In the genomic region with DNA sequence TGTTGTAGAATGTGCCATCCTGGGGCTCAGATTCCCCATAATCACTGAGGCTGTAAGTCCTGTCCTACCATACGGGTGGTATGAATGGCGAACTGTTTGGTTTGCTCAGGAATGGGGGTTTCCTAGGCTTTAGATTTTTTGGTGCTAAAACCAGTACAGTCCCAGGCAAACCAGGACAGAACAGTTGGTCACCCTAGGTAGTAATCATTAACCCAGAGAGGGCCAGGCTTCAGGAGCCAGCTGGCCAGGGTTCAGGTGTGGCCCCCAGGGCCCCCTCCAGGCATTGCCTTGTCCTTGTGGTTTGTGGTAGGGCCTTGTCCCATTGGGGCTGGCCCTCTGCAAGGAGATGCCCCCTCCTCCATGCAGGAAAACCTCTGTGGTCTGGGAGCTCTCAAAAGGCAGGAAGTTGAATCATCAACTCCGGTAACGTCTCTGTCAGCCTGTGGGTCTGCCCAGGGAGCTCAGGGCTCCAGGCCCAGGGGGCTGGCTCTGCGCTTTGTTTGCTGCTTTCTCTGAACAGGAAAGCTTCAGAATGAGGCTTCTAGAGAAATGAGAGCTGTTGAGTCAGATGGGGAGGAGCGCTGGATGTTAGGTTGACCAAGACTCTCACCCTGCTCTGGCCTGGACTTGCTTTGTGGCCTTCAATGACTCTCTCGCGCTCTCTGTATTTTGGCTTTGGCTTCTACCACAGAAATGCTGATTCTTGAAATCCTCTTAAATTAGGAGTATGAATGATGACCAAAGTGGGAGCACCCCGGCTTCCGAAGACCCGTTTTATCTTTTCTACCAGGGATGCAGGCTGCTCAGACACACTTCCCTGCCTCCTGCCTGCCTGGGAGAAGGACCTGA, we compare ENCODE assay signal across 1 cellular context.
TF ChIP-seq lines count a peak whose summit lies in the region.

No MANE protein-coding gene starts in this region.

TF ChIP-seq in K562, 482 proteins besides CTCF, POLR2A, EP300 and RAD21 (continued from another document and continues in another):
- TF ChIP-seq, protein P1, sequence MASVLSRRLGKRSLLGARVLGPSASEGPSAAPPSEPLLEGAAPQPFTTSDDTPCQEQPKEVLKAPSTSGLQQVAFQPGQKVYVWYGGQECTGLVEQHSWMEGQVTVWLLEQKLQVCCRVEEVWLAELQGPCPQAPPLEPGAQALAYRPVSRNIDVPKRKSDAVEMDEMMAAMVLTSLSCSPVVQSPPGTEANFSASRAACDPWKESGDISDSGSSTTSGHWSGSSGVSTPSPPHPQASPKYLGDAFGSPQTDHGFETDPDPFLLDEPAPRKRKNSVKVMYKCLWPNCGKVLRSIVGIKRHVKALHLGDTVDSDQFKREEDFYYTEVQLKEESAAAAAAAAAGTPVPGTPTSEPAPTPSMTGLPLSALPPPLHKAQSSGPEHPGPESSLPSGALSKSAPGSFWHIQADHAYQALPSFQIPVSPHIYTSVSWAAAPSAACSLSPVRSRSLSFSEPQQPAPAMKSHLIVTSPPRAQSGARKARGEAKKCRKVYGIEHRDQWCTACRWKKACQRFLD (CRISPR knock-in tag; IDR thresholded peaks at IDR 0.05): peak; percentile 23; the same call in 1 of the 2 replicates
- 0 out of 2 replicates have a peak, but pooled peaks have one; percentile 13 for TF ChIP-seq L3MBTL2 (IDR thresholded peaks at IDR 0.05)
- 0 out of 2 replicates have a peak, but pooled peaks have one; percentile 14 for TF ChIP-seq POLR2G (IDR thresholded peaks at IDR 0.05; ENCODE audit: low read depth, low read length)
- 0 out of 2 replicates have a peak, but pooled peaks have one; percentile 42 for TF ChIP-seq KLF6 (CRISPR knock-in tag; IDR thresholded peaks at IDR 0.05; ENCODE audit: borderline replicate concordance)
- 0 out of 2 replicates have a peak, but pooled peaks have one; percentile 24 for TF ChIP-seq SPI1 (IDR thresholded peaks at IDR 0.05; ENCODE audit: borderline replicate concordance, low read depth, low read length)
- peak; percentile 17; the same call in 1 of the 2 replicates for TF ChIP-seq ZNF589 (CRISPR knock-in tag; IDR thresholded peaks at IDR 0.05; ENCODE audit: low read depth)
- TF ChIP-seq, protein P2, sequence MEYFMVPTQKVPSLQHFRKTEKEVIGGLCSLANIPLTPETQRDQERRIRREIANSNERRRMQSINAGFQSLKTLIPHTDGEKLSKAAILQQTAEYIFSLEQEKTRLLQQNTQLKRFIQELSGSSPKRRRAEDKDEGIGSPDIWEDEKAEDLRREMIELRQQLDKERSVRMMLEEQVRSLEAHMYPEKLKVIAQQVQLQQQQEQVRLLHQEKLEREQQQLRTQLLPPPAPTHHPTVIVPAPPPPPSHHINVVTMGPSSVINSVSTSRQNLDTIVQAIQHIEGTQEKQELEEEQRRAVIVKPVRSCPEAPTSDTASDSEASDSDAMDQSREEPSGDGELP (CRISPR knock-in tag; IDR thresholded peaks at IDR 0.05; ENCODE audit: borderline replicate concordance): peak; percentile 42; the same call in 1 of the 2 replicates
- TF ChIP-seq FOSL1 (tag; conservative IDR thresholded peaks at IDR 0.05): peak; percentile 80
- no peak for TF ChIP-seq TCFL5 (CRISPR knock-in tag; conservative IDR thresholded peaks at IDR 0.05)
- peak; percentile 59; the same call in 1 of the 2 replicates for TF ChIP-seq SMAD4 (CRISPR knock-in tag; conservative IDR thresholded peaks at IDR 0.05)
- no peak for TF ChIP-seq XRCC5 (IDR thresholded peaks at IDR 0.05; ENCODE audit: low read depth, low read length)
- peak; percentile 36; the same call in 1 of the 2 replicates for TF ChIP-seq C11orf30 (IDR thresholded peaks at IDR 0.05; ENCODE audit: low read depth)
- peak; percentile 13 for TF ChIP-seq ZFP36 (IDR thresholded peaks at IDR 0.05; ENCODE audit: low read depth, low read length, partially characterized antibody)
- TF ChIP-seq SRSF9 (IDR thresholded peaks at IDR 0.05; ENCODE audit: borderline replicate concordance, low read depth, low read length): no peak
- no peak for TF ChIP-seq NFIX (CRISPR knock-in tag; IDR thresholded peaks at IDR 0.05; ENCODE audit: low read depth)
- TF ChIP-seq, protein P3, sequence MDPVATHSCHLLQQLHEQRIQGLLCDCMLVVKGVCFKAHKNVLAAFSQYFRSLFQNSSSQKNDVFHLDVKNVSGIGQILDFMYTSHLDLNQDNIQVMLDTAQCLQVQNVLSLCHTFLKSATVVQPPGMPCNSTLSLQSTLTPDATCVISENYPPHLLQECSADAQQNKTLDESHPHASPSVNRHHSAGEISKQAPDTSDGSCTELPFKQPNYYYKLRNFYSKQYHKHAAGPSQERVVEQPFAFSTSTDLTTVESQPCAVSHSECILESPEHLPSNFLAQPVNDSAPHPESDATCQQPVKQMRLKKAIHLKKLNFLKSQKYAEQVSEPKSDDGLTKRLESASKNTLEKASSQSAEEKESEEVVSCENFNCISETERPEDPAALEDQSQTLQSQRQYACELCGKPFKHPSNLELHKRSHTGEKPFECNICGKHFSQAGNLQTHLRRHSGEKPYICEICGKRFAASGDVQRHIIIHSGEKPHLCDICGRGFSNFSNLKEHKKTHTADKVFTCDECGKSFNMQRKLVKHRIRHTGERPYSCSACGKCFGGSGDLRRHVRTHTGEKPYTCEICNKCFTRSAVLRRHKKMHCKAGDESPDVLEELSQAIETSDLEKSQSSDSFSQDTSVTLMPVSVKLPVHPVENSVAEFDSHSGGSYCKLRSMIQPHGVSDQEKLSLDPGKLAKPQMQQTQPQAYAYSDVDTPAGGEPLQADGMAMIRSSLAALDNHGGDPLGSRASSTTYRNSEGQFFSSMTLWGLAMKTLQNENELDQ (CRISPR knock-in tag; IDR thresholded peaks at IDR 0.05; ENCODE audit: borderline replicate concordance): no peak
- TF ChIP-seq TEAD2 (tag; IDR thresholded peaks at IDR 0.05): no peak
- TF ChIP-seq, protein P4, sequence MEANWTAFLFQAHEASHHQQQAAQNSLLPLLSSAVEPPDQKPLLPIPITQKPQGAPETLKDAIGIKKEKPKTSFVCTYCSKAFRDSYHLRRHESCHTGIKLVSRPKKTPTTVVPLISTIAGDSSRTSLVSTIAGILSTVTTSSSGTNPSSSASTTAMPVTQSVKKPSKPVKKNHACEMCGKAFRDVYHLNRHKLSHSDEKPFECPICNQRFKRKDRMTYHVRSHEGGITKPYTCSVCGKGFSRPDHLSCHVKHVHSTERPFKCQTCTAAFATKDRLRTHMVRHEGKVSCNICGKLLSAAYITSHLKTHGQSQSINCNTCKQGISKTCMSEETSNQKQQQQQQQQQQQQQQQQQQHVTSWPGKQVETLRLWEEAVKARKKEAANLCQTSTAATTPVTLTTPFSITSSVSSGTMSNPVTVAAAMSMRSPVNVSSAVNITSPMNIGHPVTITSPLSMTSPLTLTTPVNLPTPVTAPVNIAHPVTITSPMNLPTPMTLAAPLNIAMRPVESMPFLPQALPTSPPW (CRISPR knock-in tag; IDR thresholded peaks at IDR 0.05): peak; percentile 55
- 0 out of 2 replicates have a peak, but pooled peaks have one; percentile 50 for TF ChIP-seq CBFB (CRISPR knock-in tag; IDR thresholded peaks at IDR 0.05)
- TF ChIP-seq CEBPG (CRISPR knock-in tag; IDR thresholded peaks at IDR 0.05): no peak
- no peak for TF ChIP-seq CEBPG (tag; conservative IDR thresholded peaks at IDR 0.05 in 1 of 2, IDR thresholded peaks at IDR 0.05 in 1 of 2)
- TF ChIP-seq, protein P5, sequence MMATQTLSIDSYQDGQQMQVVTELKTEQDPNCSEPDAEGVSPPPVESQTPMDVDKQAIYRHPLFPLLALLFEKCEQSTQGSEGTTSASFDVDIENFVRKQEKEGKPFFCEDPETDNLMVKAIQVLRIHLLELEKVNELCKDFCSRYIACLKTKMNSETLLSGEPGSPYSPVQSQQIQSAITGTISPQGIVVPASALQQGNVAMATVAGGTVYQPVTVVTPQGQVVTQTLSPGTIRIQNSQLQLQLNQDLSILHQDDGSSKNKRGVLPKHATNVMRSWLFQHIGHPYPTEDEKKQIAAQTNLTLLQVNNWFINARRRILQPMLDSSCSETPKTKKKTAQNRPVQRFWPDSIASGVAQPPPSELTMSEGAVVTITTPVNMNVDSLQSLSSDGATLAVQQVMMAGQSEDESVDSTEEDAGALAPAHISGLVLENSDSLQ (IDR thresholded peaks at IDR 0.05): 0 out of 2 replicates have a peak, but pooled peaks have one; percentile 14
- TF ChIP-seq KDM5B (IDR thresholded peaks at IDR 0.05; ENCODE audit: insufficient replicate concordance, low read depth, low read length): peak; percentile 48
- no peak for TF ChIP-seq NCOA6 (IDR thresholded peaks at IDR 0.05)
- no peak for TF ChIP-seq HMGN3 (IDR thresholded peaks at IDR 0.05; ENCODE audit: borderline replicate concordance, extremely low read depth, insufficient read length, low read depth, low read length)
- 0 out of 2 replicates have a peak, but pooled peaks have one; percentile 25 for TF ChIP-seq SMAD3 (CRISPR knock-in tag; conservative IDR thresholded peaks at IDR 0.05)
- no peak for TF ChIP-seq KAT2B (IDR thresholded peaks at IDR 0.05; ENCODE audit: low read depth, low read length)
- TF ChIP-seq KLF10 (CRISPR knock-in tag; IDR thresholded peaks at IDR 0.05): no peak
- TF ChIP-seq ZNF354B (CRISPR knock-in tag; IDR thresholded peaks at IDR 0.05): no peak
- TF ChIP-seq ZNF316 (IDR thresholded peaks at IDR 0.05): peak; percentile 41
- TF ChIP-seq RBFOX2 (IDR thresholded peaks at IDR 0.05; ENCODE audit: low read depth, low read length): 0 out of 2 replicates have a peak, but pooled peaks have one; percentile 43
- peak; percentile 66 for TF ChIP-seq JUND (IDR thresholded peaks at IDR 0.05; ENCODE audit: borderline replicate concordance, low read depth, low read length)
- TF ChIP-seq JUND (tag; IDR thresholded peaks at IDR 0.05; ENCODE audit: borderline replicate concordance, low read depth, low read length): peak; percentile 32; the same call in 1 of the 3 replicates
- TF ChIP-seq ZBTB8A (IDR thresholded peaks at IDR 0.05; ENCODE audit: partially characterized antibody): no peak
- TF ChIP-seq, protein P6, sequence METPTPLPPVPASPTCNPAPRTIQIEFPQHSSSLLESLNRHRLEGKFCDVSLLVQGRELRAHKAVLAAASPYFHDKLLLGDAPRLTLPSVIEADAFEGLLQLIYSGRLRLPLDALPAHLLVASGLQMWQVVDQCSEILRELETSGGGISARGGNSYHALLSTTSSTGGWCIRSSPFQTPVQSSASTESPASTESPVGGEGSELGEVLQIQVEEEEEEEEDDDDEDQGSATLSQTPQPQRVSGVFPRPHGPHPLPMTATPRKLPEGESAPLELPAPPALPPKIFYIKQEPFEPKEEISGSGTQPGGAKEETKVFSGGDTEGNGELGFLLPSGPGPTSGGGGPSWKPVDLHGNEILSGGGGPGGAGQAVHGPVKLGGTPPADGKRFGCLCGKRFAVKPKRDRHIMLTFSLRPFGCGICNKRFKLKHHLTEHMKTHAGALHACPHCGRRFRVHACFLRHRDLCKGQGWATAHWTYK (CRISPR knock-in tag; IDR thresholded peaks at IDR 0.05): peak; percentile 13; the same call in 1 of the 2 replicates
- peak; percentile 71 for TF ChIP-seq ZNF263 (CRISPR knock-in tag; IDR thresholded peaks at IDR 0.05; ENCODE audit: borderline replicate concordance)
- TF ChIP-seq, protein P7, sequence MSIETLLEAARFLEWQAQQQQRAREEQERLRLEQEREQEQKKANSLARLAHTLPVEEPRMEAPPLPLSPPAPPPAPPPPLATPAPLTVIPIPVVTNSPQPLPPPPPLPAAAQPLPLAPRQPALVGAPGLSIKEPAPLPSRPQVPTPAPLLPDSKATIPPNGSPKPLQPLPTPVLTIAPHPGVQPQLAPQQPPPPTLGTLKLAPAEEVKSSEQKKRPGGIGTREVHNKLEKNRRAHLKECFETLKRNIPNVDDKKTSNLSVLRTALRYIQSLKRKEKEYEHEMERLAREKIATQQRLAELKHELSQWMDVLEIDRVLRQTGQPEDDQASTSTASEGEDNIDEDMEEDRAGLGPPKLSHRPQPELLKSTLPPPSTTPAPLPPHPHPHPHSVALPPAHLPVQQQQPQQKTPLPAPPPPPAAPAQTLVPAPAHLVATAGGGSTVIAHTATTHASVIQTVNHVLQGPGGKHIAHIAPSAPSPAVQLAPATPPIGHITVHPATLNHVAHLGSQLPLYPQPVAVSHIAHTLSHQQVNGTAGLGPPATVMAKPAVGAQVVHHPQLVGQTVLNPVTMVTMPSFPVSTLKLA (conservative IDR thresholded peaks at IDR 0.05): no peak
- TF ChIP-seq ZNF584 (CRISPR knock-in tag; IDR thresholded peaks at IDR 0.05; ENCODE audit: low read depth): peak; percentile 64; the same call in 1 of the 2 replicates
- TF ChIP-seq, protein P8, sequence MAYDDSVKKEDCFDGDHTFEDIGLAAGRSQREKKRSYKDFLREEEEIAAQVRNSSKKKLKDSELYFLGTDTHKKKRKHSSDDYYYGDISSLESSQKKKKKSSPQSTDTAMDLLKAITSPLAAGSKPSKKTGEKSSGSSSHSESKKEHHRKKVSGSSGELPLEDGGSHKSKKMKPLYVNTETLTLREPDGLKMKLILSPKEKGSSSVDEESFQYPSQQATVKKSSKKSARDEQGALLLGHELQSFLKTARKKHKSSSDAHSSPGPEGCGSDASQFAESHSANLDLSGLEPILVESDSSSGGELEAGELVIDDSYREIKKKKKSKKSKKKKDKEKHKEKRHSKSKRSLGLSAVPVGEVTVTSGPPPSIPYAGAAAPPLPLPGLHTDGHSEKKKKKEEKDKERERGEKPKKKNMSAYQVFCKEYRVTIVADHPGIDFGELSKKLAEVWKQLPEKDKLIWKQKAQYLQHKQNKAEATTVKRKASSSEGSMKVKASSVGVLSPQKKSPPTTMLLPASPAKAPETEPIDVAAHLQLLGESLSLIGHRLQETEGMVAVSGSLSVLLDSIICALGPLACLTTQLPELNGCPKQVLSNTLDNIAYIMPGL (CRISPR knock-in tag; IDR thresholded peaks at IDR 0.05): no peak
- TF ChIP-seq, protein P9, sequence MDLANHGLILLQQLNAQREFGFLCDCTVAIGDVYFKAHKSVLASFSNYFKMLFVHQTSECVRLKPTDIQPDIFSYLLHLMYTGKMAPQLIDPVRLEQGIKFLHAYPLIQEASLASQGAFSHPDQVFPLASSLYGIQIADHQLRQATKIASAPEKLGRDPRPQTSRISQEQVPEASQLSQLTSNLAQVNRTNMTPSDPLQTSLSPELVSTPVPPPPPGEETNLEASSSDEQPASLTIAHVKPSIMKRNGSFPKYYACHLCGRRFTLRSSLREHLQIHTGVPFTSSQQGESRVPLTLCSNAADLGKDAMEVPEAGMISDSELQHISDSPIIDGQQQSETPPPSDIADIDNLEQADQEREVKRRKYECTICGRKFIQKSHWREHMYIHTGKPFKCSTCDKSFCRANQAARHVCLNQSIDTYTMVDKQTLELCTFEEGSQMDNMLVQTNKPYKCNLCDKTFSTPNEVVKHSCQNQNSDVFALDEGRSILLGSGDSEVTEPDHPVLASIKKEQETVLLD (IDR thresholded peaks at IDR 0.05): no peak
- no peak for TF ChIP-seq E2F3 (CRISPR knock-in tag; IDR thresholded peaks at IDR 0.05)
- no peak for TF ChIP-seq ZNF212 (CRISPR knock-in tag; IDR thresholded peaks at IDR 0.05)
- TF ChIP-seq, protein P10, sequence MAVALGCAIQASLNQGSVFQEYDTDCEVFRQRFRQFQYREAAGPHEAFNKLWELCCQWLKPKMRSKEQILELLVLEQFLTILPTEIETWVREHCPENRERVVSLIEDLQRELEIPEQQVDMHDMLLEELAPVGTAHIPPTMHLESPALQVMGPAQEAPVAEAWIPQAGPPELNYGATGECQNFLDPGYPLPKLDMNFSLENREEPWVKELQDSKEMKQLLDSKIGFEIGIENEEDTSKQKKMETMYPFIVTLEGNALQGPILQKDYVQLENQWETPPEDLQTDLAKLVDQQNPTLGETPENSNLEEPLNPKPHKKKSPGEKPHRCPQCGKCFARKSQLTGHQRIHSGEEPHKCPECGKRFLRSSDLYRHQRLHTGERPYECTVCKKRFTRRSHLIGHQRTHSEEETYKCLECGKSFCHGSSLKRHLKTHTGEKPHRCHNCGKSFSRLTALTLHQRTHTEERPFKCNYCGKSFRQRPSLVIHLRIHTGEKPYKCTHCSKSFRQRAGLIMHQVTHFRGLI (CRISPR knock-in tag; IDR thresholded peaks at IDR 0.05): no peak
- TF ChIP-seq RNF2 (IDR thresholded peaks at IDR 0.05): peak; percentile 27; the same call in 1 of the 2 replicates
